In genomic region chr15:76217867-76218217, GRCh38 we compare ENCODE assay signal across 21 cellular contexts.
"Had no signal": no experiment of that assay in that cellular context is flagged by ENCODE, and none has a peak within 500 bp of the region (broad histone marks: within the 10 kb centered on the region; RNA-seq: fewer than 3 reads in every experiment).

No MANE protein-coding gene starts in this region.

- H3K79me2 ChIP-seq: hepatocyte had no signal

- DNase-seq: effector CD4-positive, alpha-beta T cell; endodermal cell; erythroblast; foreskin keratinocyte; left colon; mesendoderm; naive thymus-derived CD4-positive, alpha-beta T cell; posterior cingulate gyrus; sigmoid colon; stimulated activated CD4-positive, alpha-beta T cell treated with anti-CD3 and anti-CD28 coated beads, Interleukin-2, amount 100 ng/mL, for 24 hours; stimulated activated CD4-positive, alpha-beta T cell treated with anti-CD3 and anti-CD28 coated beads, Interleukin-4, amount 100 ng/mL, for 4 hours; stimulated activated naive B cell treated with anti-CD40 and anti-IgM and Interleukin-4, amounts not matched to agents 10 μg/mL and 1 μg/mL and 100 μg/mL, for 72 hours; stomach; substantia nigra; trophoblast cell had no signal

- H2AFZ ChIP-seq: hepatocyte had no signal

- H3K27ac ChIP-seq: coronary artery, foreskin keratinocyte, hepatocyte, neutrophil, right atrium auricular region, sigmoid colon, skin epidermis, stomach had no signal

- H3K4me1 Mint-ChIP-seq: endodermal cell had no signal

- H3K9me3 ChIP-seq: neutrophil, right atrium auricular region, sigmoid colon, stomach had no signal

- H3K27me3 Mint-ChIP-seq: naive thymus-derived CD4-positive, alpha-beta T cell; stimulated activated naive B cell treated with anti-CD40 and anti-IgM and Interleukin-4, amounts not matched to agents 10 μg/mL and 1 μg/mL and 100 μg/mL, for 72 hours had no signal

- ATAC-seq: foreskin keratinocyte; naive thymus-derived CD4-positive, alpha-beta T cell; stimulated activated naive B cell treated with anti-CD40 and anti-IgM and Interleukin-4, amounts not matched to agents 10 μg/mL and 1 μg/mL and 100 μg/mL, for 72 hours had no signal

- FAIRE-seq: endothelial cell of umbilical vein had no signal

- H3K4me3 Mint-ChIP-seq: endodermal cell; naive thymus-derived CD4-positive, alpha-beta T cell; stimulated activated naive B cell treated with anti-CD40 and anti-IgM and Interleukin-4, amounts not matched to agents 10 μg/mL and 1 μg/mL and 100 μg/mL, for 72 hours had no signal

- H3K4me1 ChIP-seq: foreskin keratinocyte had no signal

- H3K27me3 ChIP-seq: foreskin keratinocyte, hepatocyte, neutrophil, right atrium auricular region, sigmoid colon, stomach had no signal

- H3K27ac Mint-ChIP-seq: endodermal cell; stimulated activated naive B cell treated with anti-CD40 and anti-IgM and Interleukin-4, amounts not matched to agents 10 μg/mL and 1 μg/mL and 100 μg/mL, for 72 hours had no signal

- H3K9me3 Mint-ChIP-seq: naive thymus-derived CD4-positive, alpha-beta T cell had no signal

- H3K4me3 ChIP-seq: coronary artery, hepatocyte, right atrium auricular region, sigmoid colon, skin epidermis, stomach had no signal
